Comparison of ENCODE assay signal across 9 cellular contexts in the genomic region with DNA sequence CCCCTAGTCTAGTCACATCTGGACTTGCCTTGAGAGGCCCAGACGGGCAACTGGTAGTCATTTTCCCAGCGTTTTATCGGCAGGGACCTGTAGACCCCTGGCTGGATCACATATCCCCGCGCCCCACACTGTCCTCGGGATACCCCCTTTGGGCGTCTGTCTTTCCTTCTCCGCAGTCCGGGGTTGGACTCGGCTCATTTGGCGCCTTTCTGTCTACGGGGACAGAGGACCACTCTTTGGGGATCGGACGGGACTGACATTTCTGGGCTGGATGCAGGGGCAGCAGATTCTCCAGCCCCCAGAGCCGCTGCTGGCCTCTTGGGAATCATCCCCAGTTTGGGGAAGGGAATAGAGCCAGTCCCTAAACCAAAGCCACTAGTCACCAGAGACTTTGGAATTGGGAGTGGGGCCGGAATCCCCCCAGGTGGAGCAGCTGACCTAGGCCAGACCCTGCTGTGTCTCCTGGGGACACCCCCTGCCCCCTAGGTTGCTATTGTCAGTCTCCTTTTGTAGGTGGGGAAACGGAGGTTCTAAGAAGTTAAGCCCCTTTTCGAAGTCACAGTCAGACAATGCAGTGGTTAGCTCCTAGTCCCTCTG. TPM values are rescaled to one million over a fixed set of nuclear protein-coding genes. Genes with fewer than 3 reads are reported as not detected.
DNase-seq lines count a peak whose midpoint lies in the region; ATAC-seq, FAIRE-seq and TF ChIP-seq lines count a peak whose summit lies in the region.
"Had no signal": no experiment of that assay in that cellular context is flagged by ENCODE, and none has a peak within 500 bp of the region (broad histone marks: within the 10 kb centered on the region; RNA-seq: fewer than 3 reads in every experiment).

No MANE protein-coding gene starts in this region.

- TF ChIP-seq POLR2A in esophagus muscularis mucosa (IDR thresholded peaks at IDR 0.05; ENCODE audit: low read depth) (no peak), erythroblast (IDR thresholded peaks at IDR 0.05; ENCODE audit: low read length) (no peak)

- DNase-seq in PC-9 (no peak), esophagus muscularis mucosa (ENCODE audit: extremely low spot score) (no peak), pancreas (peak in 1 of 6 donors; percentile 64), erythroblast (lab: John Stamatoyannopoulos, UW) (no peak), NCI-H1105 treated with DMSO at 0.1 percent for 48 hours (lab: John Stamatoyannopoulos, UW) (no peak)

- peak overlapping the region; percentile 86 for H2AFZ ChIP-seq in PC-9

- 9% methylated on average over 9 of the region's 18 CpGs for WGBS in esophagus muscularis mucosa
- WGBS in pancreas, 2 donors = 14 to 15% methylated on average over 18 of the region's 18 CpGs

- BruUV-seq in PC-9 (replicated peaks; lab: Mats Ljungman, UMichigan) = TSS peak; percentile 79

- H3K27ac ChIP-seq in PC-9 (no peak overlapping the region), esophagus muscularis mucosa (replicated peaks in 1 of 4) (peak overlapping the region; percentile 67 to 79 (median 74)), pancreas (no peak overlapping the region)

- no peaks in the 10 kb centered on the region for H4K20me1 ChIP-seq in PC-9 (ENCODE audit: insufficient read depth)

- ATAC-seq in GM21515 (IDR thresholded peaks at IDR 0.05; ENCODE audit: unreplicated experiment) (peak; percentile 6), pancreas (peak in 2 of 4 donors; percentile 1 to 4), HG03378 (IDR thresholded peaks at IDR 0.05; ENCODE audit: unreplicated experiment) (no peak)
- no peak for ATAC-seq in activated CD4-positive, CD25-positive, alpha-beta regulatory T cell treated with anti-CD3 and anti-CD28 coated beads, Interleukin-2, amount 50 U/mL, for 24 hours

- H3K9me3 ChIP-seq in PC-9 (ENCODE audit: insufficient read depth, low read depth) (no peaks in the 10 kb centered on the region), esophagus muscularis mucosa (peaks cover 0 to 9% (median 6%) of the 10 kb centered on the region in 4 donors), pancreas (no peaks in the 10 kb centered on the region)

- H3F3A ChIP-seq in PC-9 (ENCODE audit: insufficient read depth, low read depth) = peaks cover 27% of the 10 kb centered on the region; the same call in 1 of the 2 replicates

- TF ChIP-seq CTCF in PC-9 (conservative IDR thresholded peaks at IDR 0.05) = no peak
- no peak for TF ChIP-seq CTCF in esophagus muscularis mucosa (IDR thresholded peaks at IDR 0.05)
- no peak for TF ChIP-seq CTCF in pancreas (IDR thresholded peaks at IDR 0.05)

- no peak for TF ChIP-seq EP300 in esophagus muscularis mucosa (IDR thresholded peaks at IDR 0.05)

- CTCF ChIA-PET in PC-9 (lab: Charles Lee) = no interaction called here

- H3K79me2 ChIP-seq in PC-9 (ENCODE audit: low read depth) = peaks cover 45% of the 10 kb centered on the region

- FAIRE-seq in pancreas (lab: Jason Lieb, UNC) = no peak
- FAIRE-seq: TTC549 had no signal

- H3K9me2 ChIP-seq in PC-9 (ENCODE audit: insufficient read depth) = no peaks in the 10 kb centered on the region

- POLR2A ChIA-PET in PC-9 (lab: Charles Lee; ENCODE audit: unreplicated experiment) = interaction anchor here (1.6 kb wide), 1 partner anchor 22 kb away, joined by 7 read pairs; no protein-coding TSS in a partner anchor

- H3K4me3 ChIP-seq in PC-9 (peak overlapping the region; percentile 97), esophagus muscularis mucosa (peak overlapping the region; percentile 73 to 94 (median 84)), pancreas (peak overlapping the region; percentile 69 to 97 (median 84))

- H3K36me3 ChIP-seq in PC-9 (ENCODE audit: low read depth) (no peaks in the 10 kb centered on the region), esophagus muscularis mucosa (no peaks in the 10 kb centered on the region), pancreas (no peaks in the 10 kb centered on the region)

- peaks cover 60% of the 10 kb centered on the region for H3K4me1 ChIP-seq in PC-9 (replicated peaks; ENCODE audit: insufficient read depth)
- H3K4me1 ChIP-seq in esophagus muscularis mucosa = peaks cover 17 to 29% (median 26%) of the 10 kb centered on the region in 4 donors
- H3K4me1 ChIP-seq in pancreas = peaks cover 0 to 13% (median 6%) of the 10 kb centered on the region in 3 donors

- H3K4me2 ChIP-seq in PC-9 = peak overlapping the region; percentile 99

- H3K27me3 ChIP-seq in PC-9 (ENCODE audit: insufficient read depth, low read depth) = no peaks in the 10 kb centered on the region
- peaks cover 0 to 4% (median 0%) of the 10 kb centered on the region in 4 donors for H3K27me3 ChIP-seq in esophagus muscularis mucosa
- no peaks in the 10 kb centered on the region for H3K27me3 ChIP-seq in pancreas

- intact Hi-C loops in PC-9 (cut with micrococcal nuclease; ENCODE audit: unreplicated experiment) = no loop called here
- intact Hi-C loops in esophagus muscularis mucosa (cut with DNase I) = loop anchor here (5.0 kb wide), 1 partner anchor 182 kb away; a partner anchor contains a TSS
- intact Hi-C loops in pancreas (cut with DNase I) = no loop called here

RNA-seq across cellular contexts. Expression of a gene that starts 0.7 kb away (rescaled TPM):
- 30.8 and 36.6 TPM in 2 replicates for total RNA-seq in PC-9 (2021)
- 1 to 10 TPM; 2.0 to 4.4 (median 3.2) TPM for total RNA-seq in esophagus muscularis mucosa
- total RNA-seq in pancreas = 1 to 10 TPM; 1.8 to 8.4 (median 2.6) TPM
- polyA plus RNA-seq in pancreas = 1 to 10 TPM; 5.3 to 5.4 TPM

Comparison
In these comparisons a context has a peak if more than half of its experiments do, and no peak if none do; other contexts are left out.
1. H3K27ac ChIP-seq: peak in esophagus muscularis mucosa (4 of 4); none in PC-9 (single experiment) and pancreas (0 of 4).
2. Peak in every context shown above with its lines, with median percentiles within 50 percentile points of each other: H3K4me3 ChIP-seq.